21 cellular contexts compared by ENCODE assay signal in the genomic region with DNA sequence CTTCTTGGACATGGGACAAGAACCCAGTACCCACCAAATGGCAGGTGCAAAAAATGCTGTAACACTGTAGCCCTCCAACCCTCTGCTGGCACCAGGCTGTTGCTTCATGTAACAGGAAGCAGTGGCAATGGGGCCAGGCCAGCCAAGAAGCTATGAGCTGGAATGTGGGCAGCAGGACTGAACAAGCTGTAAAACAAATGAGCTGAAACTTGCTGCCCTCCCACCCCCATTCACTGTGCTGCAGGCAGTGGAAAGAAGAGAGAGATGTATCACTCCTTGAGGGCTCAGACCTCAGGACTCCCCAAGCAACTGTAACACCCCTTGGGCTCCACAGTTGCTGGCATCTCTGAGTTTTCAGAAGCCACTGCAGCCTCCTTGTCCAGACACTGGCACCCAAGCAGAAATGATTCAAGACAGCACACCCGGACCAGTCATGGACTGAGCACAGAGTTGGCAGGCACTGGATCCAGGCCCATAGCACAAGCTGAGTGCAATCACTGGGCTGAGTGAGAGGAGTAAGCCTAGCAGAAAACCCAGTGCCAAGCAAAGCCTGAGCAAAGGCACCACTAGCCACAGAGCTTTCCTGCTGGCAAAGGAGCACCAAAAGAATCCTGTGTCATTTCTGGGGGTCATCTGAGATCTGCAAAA.
"Had no signal": no experiment of that assay in that cellular context is flagged by ENCODE, and none has a peak within 500 bp of the region (broad histone marks: within the 10 kb centered on the region; RNA-seq: fewer than 3 reads in every experiment).

No MANE protein-coding gene starts in this region.

- H3K4me1 ChIP-seq: adrenal gland, thyroid gland had no signal

- H3K4me3 Mint-ChIP-seq: activated naive CD4-positive, alpha-beta T cell treated with anti-CD3 and anti-CD28 coated beads, Interleukin-2, amount 50 U/mL, for 24 hours; activated T-cell treated with anti-CD3 and anti-CD28 coated beads, Interleukin-2, amount 50 U/mL, for 72 hours; dendritic cell treated with granulocyte-macrophage colony-stimulating factor and Interleukin-4, amounts not matched to agents 40 ng/mL and 50 ng/mL, for 4 days; nephron; stimulated activated effector memory CD8-positive, alpha-beta T cell treated with anti-CD3 and anti-CD28 coated beads, Interleukin-12 subunit alpha, Interleukin-12 subunit beta, amount 100 ng/mL, for 72 hours; T-helper 1 cell treated with Interleukin-12 subunit alpha and Interleukin-12 subunit beta and Interleukin-4 antibody, amounts not matched to agents 30 μg/mL and 1 μg/mL, for 36 hours had no signal

- H3K4me1 Mint-ChIP-seq: activated naive CD4-positive, alpha-beta T cell treated with anti-CD3 and anti-CD28 coated beads, Interleukin-2, amount 50 U/mL, for 24 hours; stimulated activated effector memory CD8-positive, alpha-beta T cell treated with anti-CD3 and anti-CD28 coated beads, Interleukin-12 subunit alpha, Interleukin-12 subunit beta, amount 100 ng/mL, for 72 hours had no signal

- H3K4me3 ChIP-seq: adrenal gland, cardiac muscle cell, lung, sigmoid colon, thyroid gland had no signal

- H3K9me3 ChIP-seq: thyroid gland had no signal

- DNase-seq: activated CD4-positive, alpha-beta T cell treated with anti-CD3 and anti-CD28 coated beads for 1 hour; activated CD4-positive, alpha-beta T cell treated with anti-CD3 and anti-CD28 coated beads, Interleukin-2, amount 50 U/mL, for 4 hours; activated effector memory CD4-positive, alpha-beta T cell treated with anti-CD3 and anti-CD28 coated beads, Interleukin-2, amount 50 U/mL, for 16 hours; activated T-cell treated with anti-CD3 and anti-CD28 coated beads, Interleukin-2, amount 50 U/mL, for 72 hours; adrenal gland; effector memory CD4-positive, alpha-beta T cell; foreskin melanocyte; kidney; midbrain; sigmoid colon; stimulated activated CD4-positive, alpha-beta T cell treated with anti-CD3 and anti-CD28 coated beads, Interleukin-4, amount 100 ng/mL, for 24 hours; thyroid gland had no signal

- H3K27me3 Mint-ChIP-seq: activated naive CD4-positive, alpha-beta T cell treated with anti-CD3 and anti-CD28 coated beads, Interleukin-2, amount 50 U/mL, for 24 hours; dendritic cell treated with granulocyte-macrophage colony-stimulating factor and Interleukin-4, amounts not matched to agents 40 ng/mL and 50 ng/mL, for 4 days had no signal

- H3K27ac Mint-ChIP-seq: activated naive CD4-positive, alpha-beta T cell treated with anti-CD3 and anti-CD28 coated beads, Interleukin-2, amount 50 U/mL, for 24 hours; activated T-cell treated with anti-CD3 and anti-CD28 coated beads, Interleukin-2, amount 50 U/mL, for 72 hours; dendritic cell treated with granulocyte-macrophage colony-stimulating factor and Interleukin-4, amounts not matched to agents 40 ng/mL and 50 ng/mL, for 4 days; nephron; stimulated activated effector memory CD8-positive, alpha-beta T cell treated with anti-CD3 and anti-CD28 coated beads, Interleukin-12 subunit alpha, Interleukin-12 subunit beta, amount 100 ng/mL, for 72 hours; T-helper 1 cell treated with Interleukin-12 subunit alpha and Interleukin-12 subunit beta and Interleukin-4 antibody, amounts not matched to agents 30 μg/mL and 1 μg/mL, for 36 hours had no signal

- ATAC-seq: activated T-cell treated with anti-CD3 and anti-CD28 coated beads, Interleukin-2, amount 50 U/mL, for 72 hours; left lobe of liver; stimulated activated effector memory CD8-positive, alpha-beta T cell treated with anti-CD3 and anti-CD28 coated beads, Interleukin-12 subunit alpha, Interleukin-12 subunit beta, amount 100 ng/mL, for 72 hours had no signal

- H3K27ac ChIP-seq: adrenal gland, cardiac muscle cell, sigmoid colon, thyroid gland, VCaP had no signal

- H3K27me3 ChIP-seq: adrenal gland, cardiac muscle cell, sigmoid colon, thyroid gland had no signal

- H3K36me3 ChIP-seq: adrenal gland, cardiac muscle cell, sigmoid colon, thyroid gland had no signal

- H3K36me3 Mint-ChIP-seq: activated naive CD4-positive, alpha-beta T cell treated with anti-CD3 and anti-CD28 coated beads, Interleukin-2, amount 50 U/mL, for 24 hours; stimulated activated effector memory CD8-positive, alpha-beta T cell treated with anti-CD3 and anti-CD28 coated beads, Interleukin-12 subunit alpha, Interleukin-12 subunit beta, amount 100 ng/mL, for 72 hours had no signal
